Comparison of ENCODE assay signal across 18 cellular contexts in the genomic region with DNA sequence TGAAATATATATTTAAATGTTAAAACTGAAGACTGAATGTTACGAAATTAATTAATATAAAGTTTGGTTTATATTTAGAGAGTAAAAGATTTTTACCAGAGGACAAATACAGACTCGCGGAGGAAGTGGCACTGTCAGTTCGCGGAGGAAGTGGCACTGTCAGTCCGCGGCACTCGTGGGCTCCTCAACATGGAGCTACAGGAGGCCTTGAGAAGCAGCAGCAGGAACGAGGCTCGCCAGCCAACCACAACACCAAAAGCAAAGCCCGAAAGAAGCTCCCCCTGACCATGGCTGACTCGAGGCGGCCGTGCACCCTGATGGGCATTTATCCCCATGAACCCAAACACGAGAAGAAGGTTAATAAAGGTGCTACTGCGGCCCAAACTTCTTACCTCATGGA.
DNase-seq lines count a peak whose midpoint lies in the region; ATAC-seq, FAIRE-seq and TF ChIP-seq lines count a peak whose summit lies in the region.
"Had no signal": no experiment of that assay in that cellular context is flagged by ENCODE, and none has a peak within 500 bp of the region (broad histone marks: within the 10 kb centered on the region; RNA-seq: fewer than 3 reads in every experiment).

No MANE protein-coding gene starts in this region.

- no peak overlapping the region for H3K4me3 Mint-ChIP-seq in CD4-positive, alpha-beta T cell
- H3K4me3 Mint-ChIP-seq in activated CD8-positive, alpha-beta T cell treated with anti-CD3 and anti-CD28 coated beads, Interleukin-2, amount 10 ng/mL, durations not matched to agents 7 days and 5 days: no peak overlapping the region
- H3K4me3 Mint-ChIP-seq: CD4-positive, CD25-positive, alpha-beta regulatory T cell had no signal

- H3K9me3 ChIP-seq in kidney (ENCODE audit: control insufficient read depth in 1 of 2, low read length in 2 of 2): no peaks in the 10 kb centered on the region
- H3K9me3 ChIP-seq in CD4-positive, alpha-beta T cell (ENCODE audit: control insufficient read depth, low read length): no peaks in the 10 kb centered on the region

- H3K36me3 ChIP-seq in kidney (ENCODE audit: control insufficient read depth in 1 of 2, insufficient read depth in 2 of 2, low read length in 2 of 2): no peaks in the 10 kb centered on the region
- H3K36me3 ChIP-seq: BLaER1 treated with 17β-estradiol and CSF1 and Interleukin-3, amounts not matched to agents 10 nM and 100 nM had no signal

- H3K27ac ChIP-seq in kidney (ENCODE audit: low read depth in 2 of 2, low read length in 2 of 2): no peak overlapping the region
- H3K27ac ChIP-seq in CD4-positive, alpha-beta T cell (ENCODE audit: low read depth, low read length): no peak overlapping the region
- H3K27ac ChIP-seq: BLaER1 treated with 17β-estradiol and CSF1 and Interleukin-3, amounts not matched to agents 10 nM and 100 nM; HL-60 had no signal

- intact Hi-C loops in kidney (cut with DNase I): no loop called here
- intact Hi-C loops in CD4-positive, alpha-beta T cell (cut with DNase I, micrococcal nuclease): no loop called here

- no peaks in the 10 kb centered on the region for H3K27me3 Mint-ChIP-seq in CD4-positive, alpha-beta T cell
- no peaks in the 10 kb centered on the region for H3K27me3 Mint-ChIP-seq in activated CD8-positive, alpha-beta T cell treated with anti-CD3 and anti-CD28 coated beads, Interleukin-2, amount 10 ng/mL, durations not matched to agents 7 days and 5 days (ENCODE audit: low read depth)
- H3K27me3 Mint-ChIP-seq: CD4-positive, CD25-positive, alpha-beta regulatory T cell had no signal

- H3K36me3 Mint-ChIP-seq in CD4-positive, alpha-beta T cell (ENCODE audit: low read depth): no peaks in the 10 kb centered on the region
- no peaks in the 10 kb centered on the region for H3K36me3 Mint-ChIP-seq in activated CD8-positive, alpha-beta T cell treated with anti-CD3 and anti-CD28 coated beads, Interleukin-2, amount 10 ng/mL, durations not matched to agents 7 days and 5 days (ENCODE audit: low read depth)
- H3K36me3 Mint-ChIP-seq: CD4-positive, CD25-positive, alpha-beta regulatory T cell had no signal

- H3K9ac ChIP-seq in kidney (ENCODE audit: low read length in 2 of 2): no peak overlapping the region
- H3K9ac ChIP-seq: BLaER1 treated with 17β-estradiol and CSF1 and Interleukin-3, amounts not matched to agents 10 nM and 100 nM had no signal

- no peak for TF ChIP-seq CTCF in kidney (IDR thresholded peaks at IDR 0.05; ENCODE audit: borderline replicate concordance, extremely low read depth, insufficient read depth)
- TF ChIP-seq CTCF in CD4-positive, alpha-beta T cell (IDR thresholded peaks at IDR 0.05): no peak

- no peaks in the 10 kb centered on the region for H3K4me1 ChIP-seq in kidney (ENCODE audit: control insufficient read depth in 1 of 2, insufficient read depth in 1 of 2, low read depth in 1 of 2, low read length in 2 of 2)
- H3K4me1 ChIP-seq: BLaER1 treated with 17β-estradiol and CSF1 and Interleukin-3, amounts not matched to agents 10 nM and 100 nM had no signal

- FAIRE-seq in kidney (lab: Jason Lieb, UNC): no peak
- FAIRE-seq: G401.6, GM12892 had no signal

- DNase-seq in Daoy (ENCODE audit: low read depth): peak; percentile 20
- peak; percentile 57 for DNase-seq in NCI-H146 (lab: John Stamatoyannopoulos, UW)
- DNase-seq in NCI-H510A treated with DMSO at 0.1 percent for 48 hours (lab: John Stamatoyannopoulos, UW): peak; percentile 3
- peak; percentile 34 for DNase-seq in kidney
- no peak for DNase-seq in CD4-positive, alpha-beta T cell
- DNase-seq in activated CD8-positive, alpha-beta T cell treated with anti-CD3 and anti-CD28 coated beads, Interleukin-2, amount 10 ng/mL, durations not matched to agents 7 days and 5 days: no peak
- DNase-seq: ACHN; Calu3; CD4-positive, CD25-positive, alpha-beta regulatory T cell; DMS 273 treated with DMSO at 0.1 percent for 48 hours; EL; KG1 had no signal

- CTCF ChIA-PET in CD4-positive, alpha-beta T cell (lab: Charles Lee): no interaction called here
- CTCF ChIA-PET in activated CD8-positive, alpha-beta T cell treated with anti-CD3 and anti-CD28 coated beads, Interleukin-2, amount 10 ng/mL, durations not matched to agents 7 days and 5 days (lab: Charles Lee): no interaction called here

- H3K4me3 ChIP-seq in kidney (ENCODE audit: low read length in 2 of 2): no peak overlapping the region
- H3K4me3 ChIP-seq: BLaER1 treated with 17β-estradiol and CSF1 and Interleukin-3, amounts not matched to agents 10 nM and 100 nM had no signal

- H3K27me3 ChIP-seq in CD4-positive, alpha-beta T cell (ENCODE audit: control insufficient read depth, insufficient read depth, low read length): no peaks in the 10 kb centered on the region
- H3K27me3 ChIP-seq: BLaER1 treated with 17β-estradiol and CSF1 and Interleukin-3, amounts not matched to agents 10 nM and 100 nM had no signal

- H3K4me1 Mint-ChIP-seq in CD4-positive, alpha-beta T cell (ENCODE audit: low read depth): no peaks in the 10 kb centered on the region
- H3K4me1 Mint-ChIP-seq in activated CD8-positive, alpha-beta T cell treated with anti-CD3 and anti-CD28 coated beads, Interleukin-2, amount 10 ng/mL, durations not matched to agents 7 days and 5 days (ENCODE audit: low read depth): no peaks in the 10 kb centered on the region
- H3K4me1 Mint-ChIP-seq: CD4-positive, CD25-positive, alpha-beta regulatory T cell had no signal

- no peak for ATAC-seq in CD4-positive, alpha-beta T cell (ENCODE audit: poor library complexity)
- no peak for ATAC-seq in HG02798 (IDR thresholded peaks at IDR 0.05; ENCODE audit: poor library complexity, unreplicated experiment)
- ATAC-seq in activated CD8-positive, alpha-beta T cell treated with anti-CD3 and anti-CD28 coated beads, Interleukin-2, amount 10 ng/mL, durations not matched to agents 7 days and 5 days: no peak
- ATAC-seq: HCT116 had no signal

- POLR2A ChIA-PET in CD4-positive, alpha-beta T cell (lab: Charles Lee): no interaction called here
- POLR2A ChIA-PET in activated CD8-positive, alpha-beta T cell treated with anti-CD3 and anti-CD28 coated beads, Interleukin-2, amount 10 ng/mL, durations not matched to agents 7 days and 5 days (lab: Charles Lee): no interaction called here

- H3K9me3 Mint-ChIP-seq in CD4-positive, alpha-beta T cell: no peaks in the 10 kb centered on the region
- H3K9me3 Mint-ChIP-seq in activated CD8-positive, alpha-beta T cell treated with anti-CD3 and anti-CD28 coated beads, Interleukin-2, amount 10 ng/mL, durations not matched to agents 7 days and 5 days (ENCODE audit: insufficient read depth): peaks cover 11% of the 10 kb centered on the region

- H3K27ac Mint-ChIP-seq in CD4-positive, alpha-beta T cell: no peak overlapping the region
- H3K27ac Mint-ChIP-seq in activated CD8-positive, alpha-beta T cell treated with anti-CD3 and anti-CD28 coated beads, Interleukin-2, amount 10 ng/mL, durations not matched to agents 7 days and 5 days: no peak overlapping the region
- H3K27ac Mint-ChIP-seq: CD4-positive, CD25-positive, alpha-beta regulatory T cell had no signal

Comparison
In these comparisons a context has a peak if more than half of its experiments do, and no peak if none do; other contexts are left out.
1. DNase-seq: peak in Daoy (single experiment), NCI-H146 (single experiment), NCI-H510A treated with DMSO at 0.1 percent for 48 hours (single experiment) and kidney (single experiment); none in CD4-positive, alpha-beta T cell (0 of 10) and activated CD8-positive, alpha-beta T cell treated with anti-CD3 and anti-CD28 coated beads, Interleukin-2, amount 10 ng/mL, durations not matched to agents 7 days and 5 days (single experiment).